Comparison of ENCODE assay signal across 8 cellular contexts in genomic region chr3:49671291-49672288, GRCh38. TPM values are rescaled to one million over a fixed set of nuclear protein-coding genes. Genes with fewer than 3 reads are reported as not detected.
DNase-seq lines count a peak whose midpoint lies in the region; ATAC-seq, FAIRE-seq and TF ChIP-seq lines count a peak whose summit lies in the region.

No MANE protein-coding gene starts in this region.

- FAIRE-seq in GM19239 (lab: Jason Lieb, UNC) = peak; percentile 82

- TF ChIP-seq POLR2A in breast epithelium (IDR thresholded peaks at IDR 0.05) = no peak

- peaks cover 3 to 6% of the 10 kb centered on the region in 2 donors for H3K4me1 ChIP-seq in breast epithelium

- H3K36me3 Mint-ChIP-seq in T-helper 1 cell treated with Interleukin-12 subunit alpha and Interleukin-12 subunit beta and Interleukin-4 antibody, amounts not matched to agents 30 μg/mL and 1 μg/mL, for 36 hours (ENCODE audit: low read depth) = peaks cover 3% of the 10 kb centered on the region

- no peaks in the 10 kb centered on the region for H3K27me3 Mint-ChIP-seq in T-helper 1 cell treated with Interleukin-12 subunit alpha and Interleukin-12 subunit beta and Interleukin-4 antibody, amounts not matched to agents 30 μg/mL and 1 μg/mL, for 36 hours (ENCODE audit: low read depth)

- peak overlapping the region; percentile 77 for H3K4me3 Mint-ChIP-seq in T-helper 1 cell treated with Interleukin-12 subunit alpha and Interleukin-12 subunit beta and Interleukin-4 antibody, amounts not matched to agents 30 μg/mL and 1 μg/mL, for 36 hours

- no peaks in the 10 kb centered on the region for H3K27me3 ChIP-seq in breast epithelium

- peak overlapping the region; percentile 76 for H3K27ac Mint-ChIP-seq in T-helper 1 cell treated with Interleukin-12 subunit alpha and Interleukin-12 subunit beta and Interleukin-4 antibody, amounts not matched to agents 30 μg/mL and 1 μg/mL, for 36 hours

- no peaks in the 10 kb centered on the region for H3K9me3 Mint-ChIP-seq in T-helper 1 cell treated with Interleukin-12 subunit alpha and Interleukin-12 subunit beta and Interleukin-4 antibody, amounts not matched to agents 30 μg/mL and 1 μg/mL, for 36 hours

- intact Hi-C loops in breast epithelium (cut with DNase I; ENCODE audit: low total_unique reads) (loop anchor here (5.0 kb wide), 1 partner anchor 134 kb away; no protein-coding TSS in a partner anchor), left colon (cut with DNase I, micrococcal nuclease) (loop anchor here (5.0 to 10.0 kb wide), 2 partner anchors 134 to 137 kb away; no protein-coding TSS in a partner anchor)

- no peaks in the 10 kb centered on the region for H3K9me3 ChIP-seq in breast epithelium

- peak; percentile 19 for ATAC-seq in left colon
- no peak for ATAC-seq in HG03439 (IDR thresholded peaks at IDR 0.05; ENCODE audit: unreplicated experiment)
- no peak for ATAC-seq in HG03025 (IDR thresholded peaks at IDR 0.05; ENCODE audit: low FRiP score, unreplicated experiment)
- ATAC-seq in GM18870 (IDR thresholded peaks at IDR 0.05; ENCODE audit: unreplicated experiment) = no peak

- H3K27ac ChIP-seq in breast epithelium = no peak overlapping the region

- TF ChIP-seq CTCF in breast epithelium (IDR thresholded peaks at IDR 0.05) = peak; percentile 41 to 84 (median 73)

- no peak overlapping the region for H3K4me3 ChIP-seq in breast epithelium

- no peaks in the 10 kb centered on the region for H3K36me3 ChIP-seq in breast epithelium

- DNase-seq in GM19239 (ENCODE audit: insufficient read length, low spot score) (peak; percentile 74), breast epithelium (ENCODE audit: low spot score in 2 of 2) (peak; percentile 68 to 76), left colon (peak; percentile 64 to 72)
- DNase-seq in stimulated activated CD8-positive, alpha-beta memory T cell treated with anti-CD3 and anti-CD28 coated beads, Interleukin-12 subunit alpha, Interleukin-12 subunit beta, amount 100 ng/mL, for 1 hour (ENCODE audit: low read depth) = peak; percentile 53

- H3K4me1 Mint-ChIP-seq in T-helper 1 cell treated with Interleukin-12 subunit alpha and Interleukin-12 subunit beta and Interleukin-4 antibody, amounts not matched to agents 30 μg/mL and 1 μg/mL, for 36 hours (ENCODE audit: low read depth) = peaks cover 17% of the 10 kb centered on the region

RNA-seq across cellular contexts. Expression of gene APEH, which starts 2.6 kb away (rescaled TPM):
- total RNA-seq in breast epithelium (10 to 100 TPM; 69.5 to 80.0 (median 70.1) TPM), left colon (100 to 1,000 TPM; 153 to 182 TPM)

RNA-seq across cellular contexts. Expression of gene MST1, which starts 17.7 kb away (rescaled TPM):
- total RNA-seq in breast epithelium (10 to 100 TPM in 2 of 3 donors, 1 to 10 TPM in 1; 9.3 to 23.6 (median 21.2) TPM), left colon (10 to 100 TPM; 22.1 to 28.2 TPM)

RNA-seq across cellular contexts. Expression of gene RNF123, which starts 17.8 kb away (rescaled TPM):
- total RNA-seq in breast epithelium = 10 to 100 TPM; 22.1 to 29.8 (median 26.2) TPM
- total RNA-seq in left colon = 10 to 100 TPM; 40.3 to 44.0 TPM

RNA-seq across cellular contexts. Expression of gene AMIGO3, which starts 47.9 kb away (rescaled TPM):
- total RNA-seq in breast epithelium = 1 to 10 TPM in 2 of 3 donors, under 1 TPM in 1; 0.98 to 1.3 (median 1.0) TPM
- total RNA-seq in left colon = not detected

RNA-seq across cellular contexts. Expression of gene GMPPB, which starts 52.2 kb away (rescaled TPM):
- total RNA-seq in breast epithelium = 10 to 100 TPM; 17.4 to 40.0 (median 21.2) TPM
- 10 to 100 TPM; 54.2 to 78.4 TPM for total RNA-seq in left colon
